ENCODE assay signal across 17 cellular contexts in the genomic region with DNA sequence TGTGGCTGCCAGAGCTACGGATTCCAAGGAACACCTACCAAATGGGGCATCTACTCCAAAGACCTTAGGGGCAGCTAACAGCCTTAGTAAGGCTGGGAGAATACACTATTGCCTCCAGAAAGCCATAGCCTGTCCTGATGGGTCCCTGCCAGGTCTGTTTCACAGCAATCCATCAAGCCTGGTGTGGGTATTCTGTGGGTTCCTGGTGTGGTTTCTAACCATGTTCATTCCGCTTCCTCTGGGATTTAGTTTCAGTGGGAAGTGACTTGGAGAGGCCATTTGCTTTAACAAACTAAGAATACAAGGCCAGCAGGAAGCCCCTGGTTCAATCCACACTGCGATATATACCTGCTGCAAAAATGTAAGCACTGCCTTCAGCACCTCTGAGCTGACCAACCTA.
DNase-seq lines count a peak whose midpoint lies in the region; ATAC-seq lines count a peak whose summit lies in the region.
"Had no signal": no experiment of that assay in that cellular context is flagged by ENCODE, and none has a peak within 500 bp of the region (broad histone marks: within the 10 kb centered on the region; RNA-seq: fewer than 3 reads in every experiment).

No MANE protein-coding gene starts in this region.

- H3K36me3 Mint-ChIP-seq in activated T-cell treated with anti-CD3 and anti-CD28 coated beads, Interleukin-2, amount 50 U/mL, for 72 hours (ENCODE audit: insufficient read depth in 2 of 2) = peaks cover 0 to 14% of the 10 kb centered on the region in 2 donors
- H3K36me3 Mint-ChIP-seq in activated T-helper 17 cell treated with anti-CD3 and anti-CD28 coated beads, Interleukin-2, amount 50 U/mL, for 72 hours (ENCODE audit: low read depth) = peaks cover 14% of the 10 kb centered on the region
- peaks cover 56 to 63% of the 10 kb centered on the region in 2 donors for H3K36me3 Mint-ChIP-seq in stimulated activated naive B cell treated with anti-CD40 and anti-IgM and Interleukin-4, amounts not matched to agents 10 μg/mL and 1 μg/mL and 100 μg/mL, for 72 hours

- peak overlapping the region; percentile 72 for H3K27ac Mint-ChIP-seq in activated T-cell treated with anti-CD3 and anti-CD28 coated beads, Interleukin-2, amount 50 U/mL, for 72 hours
- H3K27ac Mint-ChIP-seq in activated T-helper 17 cell treated with anti-CD3 and anti-CD28 coated beads, Interleukin-2, amount 50 U/mL, for 72 hours = peak overlapping the region; percentile 54
- H3K27ac Mint-ChIP-seq in stimulated activated naive B cell treated with anti-CD40 and anti-IgM and Interleukin-4, amounts not matched to agents 10 μg/mL and 1 μg/mL and 100 μg/mL, for 72 hours = peak overlapping the region; percentile 5

- no peaks in the 10 kb centered on the region for H3K9me3 Mint-ChIP-seq in activated T-cell treated with anti-CD3 and anti-CD28 coated beads, Interleukin-2, amount 50 U/mL, for 72 hours
- no peaks in the 10 kb centered on the region for H3K9me3 Mint-ChIP-seq in activated T-helper 17 cell treated with anti-CD3 and anti-CD28 coated beads, Interleukin-2, amount 50 U/mL, for 72 hours
- H3K9me3 Mint-ChIP-seq in stimulated activated naive B cell treated with anti-CD40 and anti-IgM and Interleukin-4, amounts not matched to agents 10 μg/mL and 1 μg/mL and 100 μg/mL, for 72 hours = no peaks in the 10 kb centered on the region

- no peaks in the 10 kb centered on the region for H3K27me3 Mint-ChIP-seq in activated T-cell treated with anti-CD3 and anti-CD28 coated beads, Interleukin-2, amount 50 U/mL, for 72 hours (ENCODE audit: low read depth)
- H3K27me3 Mint-ChIP-seq in activated T-helper 17 cell treated with anti-CD3 and anti-CD28 coated beads, Interleukin-2, amount 50 U/mL, for 72 hours = no peaks in the 10 kb centered on the region
- no peaks in the 10 kb centered on the region for H3K27me3 Mint-ChIP-seq in stimulated activated naive B cell treated with anti-CD40 and anti-IgM and Interleukin-4, amounts not matched to agents 10 μg/mL and 1 μg/mL and 100 μg/mL, for 72 hours
- H3K27me3 Mint-ChIP-seq: CD4-positive, alpha-beta memory T cell had no signal

- no peak overlapping the region for H3K4me3 Mint-ChIP-seq in activated T-cell treated with anti-CD3 and anti-CD28 coated beads, Interleukin-2, amount 50 U/mL, for 72 hours
- H3K4me3 Mint-ChIP-seq in activated T-helper 17 cell treated with anti-CD3 and anti-CD28 coated beads, Interleukin-2, amount 50 U/mL, for 72 hours = no peak overlapping the region
- no peak overlapping the region for H3K4me3 Mint-ChIP-seq in stimulated activated naive B cell treated with anti-CD40 and anti-IgM and Interleukin-4, amounts not matched to agents 10 μg/mL and 1 μg/mL and 100 μg/mL, for 72 hours
- H3K4me3 Mint-ChIP-seq: CD14-positive monocyte; CD4-positive, alpha-beta memory T cell had no signal

- no peak for DNase-seq in activated T-cell treated with anti-CD3 and anti-CD28 coated beads, Interleukin-2, amount 50 U/mL, for 72 hours
- DNase-seq in activated T-cell treated with anti-CD3 and anti-CD28 coated beads, Interleukin-2, amount 50 U/mL, for 1 hour = no peak
- DNase-seq in astrocyte of the hippocampus (ENCODE audit: low read depth, low spot score) (peak; percentile 66), EL (no peak), dermis blood vessel endothelial cell (no peak)
- no peak for DNase-seq in stimulated activated naive B cell treated with anti-CD40 and anti-IgM and Interleukin-4, amounts not matched to agents 10 μg/mL and 1 μg/mL and 100 μg/mL, for 72 hours
- DNase-seq: 8988T; CD4-positive, alpha-beta memory T cell; DMS153; DMS79 treated with DMSO at 0.1 percent for 48 hours; GM23248; HCEC 1CT; IMR-90 had no signal

- no peak for ATAC-seq in activated T-cell treated with anti-CD3 and anti-CD28 coated beads, Interleukin-2, amount 50 U/mL, for 72 hours (replicated peaks in 1 of 2)
- no peak for ATAC-seq in activated T-helper 17 cell treated with anti-CD3 and anti-CD28 coated beads, Interleukin-2, amount 50 U/mL, for 72 hours (replicated peaks)
- no peak for ATAC-seq in stimulated activated naive B cell treated with anti-CD40 and anti-IgM and Interleukin-4, amounts not matched to agents 10 μg/mL and 1 μg/mL and 100 μg/mL, for 72 hours (replicated peaks)
- ATAC-seq in HG03521 (IDR thresholded peaks at IDR 0.05; ENCODE audit: unreplicated experiment) = no peak
- ATAC-seq: GM12878 had no signal

- H3K4me1 Mint-ChIP-seq in activated T-cell treated with anti-CD3 and anti-CD28 coated beads, Interleukin-2, amount 50 U/mL, for 72 hours (ENCODE audit: low read depth) = peaks cover 30% of the 10 kb centered on the region
- H3K4me1 Mint-ChIP-seq in activated T-helper 17 cell treated with anti-CD3 and anti-CD28 coated beads, Interleukin-2, amount 50 U/mL, for 72 hours = peaks cover 9% of the 10 kb centered on the region
- H3K4me1 Mint-ChIP-seq in stimulated activated naive B cell treated with anti-CD40 and anti-IgM and Interleukin-4, amounts not matched to agents 10 μg/mL and 1 μg/mL and 100 μg/mL, for 72 hours = peaks cover 25 to 59% of the 10 kb centered on the region in 2 donors

Comparison
In these comparisons a context has a peak if more than half of its experiments do, and no peak if none do; other contexts are left out.
1. H3K27ac Mint-ChIP-seq: peak in every context shown above with its lines; median percentile 72 in activated T-cell treated with anti-CD3 and anti-CD28 coated beads, Interleukin-2, amount 50 U/mL, for 72 hours; 54 in activated T-helper 17 cell treated with anti-CD3 and anti-CD28 coated beads, Interleukin-2, amount 50 U/mL, for 72 hours; 5 in stimulated activated naive B cell treated with anti-CD40 and anti-IgM and Interleukin-4, amounts not matched to agents 10 μg/mL and 1 μg/mL and 100 μg/mL, for 72 hours.